17 cellular contexts compared by ENCODE assay signal in genomic region chr16:1144476-1145382, GRCh38. TPM values are rescaled to one million over a fixed set of nuclear protein-coding genes. Genes with fewer than 3 reads are reported as not detected.
"Had no signal": no experiment of that assay in that cellular context is flagged by ENCODE, and none has a peak within 500 bp of the region (broad histone marks: within the 10 kb centered on the region; RNA-seq: fewer than 3 reads in every experiment).

No MANE protein-coding gene starts in this region.

- H3K79me2 ChIP-seq: hepatocyte had no signal

- H3K4me3 ChIP-seq: hepatocyte, lower lobe of right lung, sigmoid colon, upper lobe of right lung had no signal

- H3K4me1 Mint-ChIP-seq: activated B cell treated with CpG ODN at 0.5 μM for 24 hours; activated CD4-positive, alpha-beta T cell treated with anti-CD3 and anti-CD28 coated beads, Interleukin-2, amount 10 ng/mL, durations not matched to agents 24 days and 14 days; activated T-helper 17 cell treated with anti-CD3 and anti-CD28 coated beads, Interleukin-2, amount 50 U/mL, for 72 hours had no signal

- H3K36me3 Mint-ChIP-seq: naive B cell had no signal

- H3K27ac Mint-ChIP-seq: activated B cell treated with CpG ODN at 0.5 μM for 24 hours; activated CD4-positive, alpha-beta T cell treated with anti-CD3 and anti-CD28 coated beads, Interleukin-2, amount 10 ng/mL, durations not matched to agents 24 days and 14 days; activated naive CD4-positive, alpha-beta T cell treated with anti-CD3 and anti-CD28 coated beads for 36 hours; activated T-helper 17 cell treated with anti-CD3 and anti-CD28 coated beads, Interleukin-2, amount 50 U/mL, for 72 hours; effector memory CD8-positive, alpha-beta T cell; naive B cell; progenitor cell of endocrine pancreas; T-helper 1 cell treated with Interleukin-12 subunit alpha and Interleukin-12 subunit beta and Interleukin-4 antibody, amounts not matched to agents 30 μg/mL and 1 μg/mL, for 36 hours had no signal

- H3K4me1 ChIP-seq: lower lobe of right lung, upper lobe of right lung had no signal

- ATAC-seq: activated T-helper 17 cell treated with anti-CD3 and anti-CD28 coated beads, Interleukin-2, amount 50 U/mL, for 72 hours; effector memory CD8-positive, alpha-beta T cell; lower lobe of right lung; upper lobe of right lung had no signal

- H2AFZ ChIP-seq: hepatocyte had no signal

- H3K9me3 Mint-ChIP-seq: activated CD4-positive, alpha-beta T cell treated with anti-CD3 and anti-CD28 coated beads, Interleukin-2, amount 10 ng/mL, durations not matched to agents 24 days and 14 days; T-helper 1 cell treated with Interleukin-12 subunit alpha and Interleukin-12 subunit beta and Interleukin-4 antibody, amounts not matched to agents 30 μg/mL and 1 μg/mL, for 36 hours had no signal

- H3K9me3 ChIP-seq: lower lobe of right lung, sigmoid colon, upper lobe of right lung had no signal

- H3K4me3 Mint-ChIP-seq: activated B cell treated with CpG ODN at 0.5 μM for 24 hours; activated CD4-positive, alpha-beta T cell treated with anti-CD3 and anti-CD28 coated beads, Interleukin-2, amount 10 ng/mL, durations not matched to agents 24 days and 14 days; activated naive CD4-positive, alpha-beta T cell treated with anti-CD3 and anti-CD28 coated beads for 36 hours; activated T-helper 17 cell treated with anti-CD3 and anti-CD28 coated beads, Interleukin-2, amount 50 U/mL, for 72 hours; effector memory CD8-positive, alpha-beta T cell; naive B cell; T-helper 1 cell treated with Interleukin-12 subunit alpha and Interleukin-12 subunit beta and Interleukin-4 antibody, amounts not matched to agents 30 μg/mL and 1 μg/mL, for 36 hours had no signal

- H3K27ac ChIP-seq: hepatocyte, lower lobe of right lung, sigmoid colon, upper lobe of right lung had no signal

- H3K27me3 ChIP-seq: hepatocyte, sigmoid colon had no signal

- H3K27me3 Mint-ChIP-seq: activated CD4-positive, alpha-beta T cell treated with anti-CD3 and anti-CD28 coated beads, Interleukin-2, amount 10 ng/mL, durations not matched to agents 24 days and 14 days; activated T-helper 17 cell treated with anti-CD3 and anti-CD28 coated beads, Interleukin-2, amount 50 U/mL, for 72 hours had no signal

- H3K36me3 ChIP-seq: lower lobe of right lung, sigmoid colon, upper lobe of right lung had no signal

- DNase-seq: activated B cell treated with CpG ODN at 0.5 μM for 24 hours; activated CD4-positive, alpha-beta T cell treated with anti-CD3 and anti-CD28 coated beads, Interleukin-2, amount 10 ng/mL, durations not matched to agents 24 days and 14 days; activated CD8-positive, alpha-beta memory T cell treated with anti-CD3 and anti-CD28 coated beads for 24 hours; activated naive CD4-positive, alpha-beta T cell treated with anti-CD3 and anti-CD28 coated beads for 36 hours; effector memory CD8-positive, alpha-beta T cell; lower lobe of right lung; naive B cell; sigmoid colon; stimulated activated naive CD4-positive, alpha-beta T cell treated with Interleukin-2 at 50 U/mL for 16 hours; upper lobe of right lung had no signal

- H3K4me2 ChIP-seq: hepatocyte had no signal

RNA-seq across cellular contexts. Expression of gene C1QTNF8, which starts 48.7 kb away (rescaled TPM):
- total RNA-seq: activated B cell treated with CpG ODN at 0.5 μM for 24 hours; activated CD4-positive, alpha-beta T cell treated with anti-CD3 and anti-CD28 coated beads, Interleukin-2, amount 10 ng/mL, durations not matched to agents 24 days and 14 days; activated naive CD4-positive, alpha-beta T cell treated with anti-CD3 and anti-CD28 coated beads for 36 hours; activated T-helper 17 cell treated with anti-CD3 and anti-CD28 coated beads, Interleukin-2, amount 50 U/mL, for 72 hours; epithelial cell of proximal tubule; hepatocyte; kidney epithelial cell; lower lobe of right lung; progenitor cell of endocrine pancreas; sigmoid colon; upper lobe of right lung had no signal
- polyA plus RNA-seq: adipose tissue, hepatocyte, sigmoid colon had no signal
